Comparison of ENCODE assay signal across 8 cellular contexts in the genomic region with DNA sequence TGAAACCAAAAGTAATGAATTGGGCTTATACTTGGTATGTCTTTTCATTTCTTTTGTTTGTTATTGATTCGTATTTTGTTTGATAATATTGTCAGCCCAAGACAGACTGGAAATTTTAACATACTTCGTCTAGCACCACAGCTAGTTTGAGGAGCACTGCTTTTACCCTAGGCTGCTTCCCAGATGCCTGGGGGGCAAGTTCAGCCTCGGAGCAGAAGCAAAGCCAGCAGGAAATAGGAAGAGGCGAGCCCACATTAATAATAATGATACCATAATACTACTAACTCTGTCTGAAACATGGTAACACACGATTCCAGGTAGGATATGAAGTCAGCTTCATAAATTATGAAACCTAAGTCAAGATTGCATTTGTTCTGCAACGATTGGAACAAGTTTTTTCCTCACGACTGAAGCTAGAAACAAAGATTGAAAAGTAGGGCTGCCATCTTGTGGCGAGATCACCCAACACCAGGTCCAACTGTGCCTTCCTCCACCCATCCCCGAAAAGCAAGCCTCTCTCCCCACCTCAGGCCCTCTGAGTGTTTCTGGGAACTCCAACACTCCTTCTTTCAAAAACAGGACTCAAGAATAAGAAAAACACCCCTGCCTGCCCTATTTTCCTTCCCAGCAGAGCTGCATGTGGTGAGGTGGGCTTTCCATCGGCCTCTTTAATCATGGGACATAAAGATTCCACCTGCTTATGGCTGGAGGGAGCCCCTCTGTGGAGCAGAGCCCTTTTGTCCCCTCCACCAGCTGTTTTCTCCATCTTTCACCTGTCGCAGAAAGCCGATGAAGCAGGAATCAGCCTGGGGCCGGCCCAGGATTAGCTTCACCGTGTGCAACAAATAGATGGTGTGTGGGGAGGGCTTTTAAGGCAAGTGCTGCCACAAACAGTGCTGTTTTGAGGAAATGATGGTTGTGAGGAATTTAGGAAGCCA.
DNase-seq lines count a peak whose midpoint lies in the region; ATAC-seq and TF ChIP-seq lines count a peak whose summit lies in the region.

No MANE protein-coding gene starts in this region.

- H3K27ac Mint-ChIP-seq in GM23338, result no peak overlapping the region
- H3K27ac Mint-ChIP-seq in T-cell, result no peak overlapping the region
- no peak overlapping the region for H3K27ac Mint-ChIP-seq in stimulated activated effector memory CD8-positive, alpha-beta T cell treated with anti-CD3 and anti-CD28 coated beads, Interleukin-12 subunit alpha, Interleukin-12 subunit beta, amount 100 ng/mL, for 72 hours

- CTCF ChIA-PET in RWPE1 (lab: Yijun Ruan, JAX), result interaction anchor here (0.5 to 1.4 kb wide), 3 partner anchors 328 to 1336 kb away, joined by 3 to 4 read pairs (median 4); no protein-coding TSS in a partner anchor
- CTCF ChIA-PET in T-cell (lab: Charles Lee), result no interaction called here

- H3K9me3 Mint-ChIP-seq in GM23338 (no peaks in the 10 kb centered on the region; the same call in 2 of the 3 replicates), T-cell (no peaks in the 10 kb centered on the region)
- no peaks in the 10 kb centered on the region for H3K9me3 Mint-ChIP-seq in stimulated activated effector memory CD8-positive, alpha-beta T cell treated with anti-CD3 and anti-CD28 coated beads, Interleukin-12 subunit alpha, Interleukin-12 subunit beta, amount 100 ng/mL, for 72 hours

- H3K36me3 ChIP-seq in GM23338 (ENCODE audit: insufficient read depth) (no peaks in the 10 kb centered on the region), gastroesophageal sphincter (no peaks in the 10 kb centered on the region)

- H3F3A ChIP-seq in GM23338 (replicated peaks; ENCODE audit: low read depth), result no peaks in the 10 kb centered on the region

- no peak overlapping the region for H3K27ac ChIP-seq in GM23338 (ENCODE audit: low read depth)
- H3K27ac ChIP-seq in RWPE1, result no peak overlapping the region
- H3K27ac ChIP-seq in gastroesophageal sphincter, result no peak overlapping the region

- H3K9me3 ChIP-seq in gastroesophageal sphincter, result peaks cover 0 to 2% (median 0%) of the 10 kb centered on the region in 3 donors

- H2AFZ ChIP-seq in GM23338, result peak overlapping the region; percentile 67; the same call in 1 of the 2 replicates

- no peaks in the 10 kb centered on the region for H3K79me2 ChIP-seq in GM23338 (replicated peaks; ENCODE audit: insufficient read depth)

- H3K4me3 ChIP-seq in GM23338, result no peak overlapping the region
- no peak overlapping the region for H3K4me3 ChIP-seq in gastroesophageal sphincter

- TF ChIP-seq POLR2A in gastroesophageal sphincter (IDR thresholded peaks at IDR 0.05), result no peak

- TF ChIP-seq EP300 in gastroesophageal sphincter (IDR thresholded peaks at IDR 0.05), result no peak

- ATAC-seq in GM23338, result peak; percentile 98
- no peak for ATAC-seq in gastroesophageal sphincter
- no peak for ATAC-seq in HG03097 (IDR thresholded peaks at IDR 0.05; ENCODE audit: low FRiP score, unreplicated experiment)
- no peak for ATAC-seq in T-cell (replicated peaks in 1 of 4)
- ATAC-seq in stimulated activated effector memory CD8-positive, alpha-beta T cell treated with anti-CD3 and anti-CD28 coated beads, Interleukin-12 subunit alpha, Interleukin-12 subunit beta, amount 100 ng/mL, for 72 hours, result no peak
- no peak for ATAC-seq in HG03521 (IDR thresholded peaks at IDR 0.05; ENCODE audit: unreplicated experiment)

- no peak overlapping the region for H3K4me2 ChIP-seq in GM23338

- H3K4me3 Mint-ChIP-seq in GM23338 (no peak overlapping the region), T-cell (no peak overlapping the region)
- no peak overlapping the region for H3K4me3 Mint-ChIP-seq in stimulated activated effector memory CD8-positive, alpha-beta T cell treated with anti-CD3 and anti-CD28 coated beads, Interleukin-12 subunit alpha, Interleukin-12 subunit beta, amount 100 ng/mL, for 72 hours

- no peaks in the 10 kb centered on the region for H3K4me1 ChIP-seq in GM23338 (ENCODE audit: insufficient read depth)
- H3K4me1 ChIP-seq in gastroesophageal sphincter, result no peaks in the 10 kb centered on the region

- no peaks in the 10 kb centered on the region for H3K27me3 ChIP-seq in GM23338 (ENCODE audit: insufficient read depth)
- H3K27me3 ChIP-seq in gastroesophageal sphincter, result no peaks in the 10 kb centered on the region

- POLR2A ChIA-PET in RWPE1 (lab: Yijun Ruan, JAX; ENCODE audit: low non-redundant PET), result no interaction called here
- POLR2A ChIA-PET in T-cell (lab: Charles Lee), result no interaction called here

- peaks cover 6% of the 10 kb centered on the region; the same call in 2 of the 3 replicates for H3K4me1 Mint-ChIP-seq in GM23338
- no peaks in the 10 kb centered on the region for H3K4me1 Mint-ChIP-seq in T-cell
- no peaks in the 10 kb centered on the region for H3K4me1 Mint-ChIP-seq in stimulated activated effector memory CD8-positive, alpha-beta T cell treated with anti-CD3 and anti-CD28 coated beads, Interleukin-12 subunit alpha, Interleukin-12 subunit beta, amount 100 ng/mL, for 72 hours

- 38 to 45% methylated on average over 13 of the region's 14 CpGs for WGBS in gastroesophageal sphincter (ENCODE audit: low coverage in 1 of 2), 2 donors

- H3K27me3 Mint-ChIP-seq in GM23338 (ENCODE audit: insufficient read depth, low read depth, poor library complexity) (no peaks in the 10 kb centered on the region), T-cell (peaks cover 1 to 5% of the 10 kb centered on the region in 2 donors)

- no peaks in the 10 kb centered on the region for H4K20me1 ChIP-seq in GM23338 (replicated peaks; ENCODE audit: insufficient read depth)

- DNase-seq in AG08395 (ENCODE audit: low spot score) (peak; percentile 53), GM23338 (ENCODE audit: low spot score) (peak; percentile 78), RWPE1 (ENCODE audit: low spot score) (peak; percentile 33), T-cell (no peak)
- DNase-seq in stimulated activated effector memory CD8-positive, alpha-beta T cell treated with anti-CD3 and anti-CD28 coated beads, Interleukin-12 subunit alpha, Interleukin-12 subunit beta, amount 100 ng/mL, for 72 hours (ENCODE audit: low spot score in 2 of 2), result no peak

- no peaks in the 10 kb centered on the region for H3K9me2 ChIP-seq in GM23338 (ENCODE audit: insufficient read depth)

- H3K36me3 Mint-ChIP-seq in GM23338 (ENCODE audit: low read depth), result no peaks in the 10 kb centered on the region; the same call in 2 of the 3 replicates
- no peaks in the 10 kb centered on the region for H3K36me3 Mint-ChIP-seq in T-cell
- no peaks in the 10 kb centered on the region for H3K36me3 Mint-ChIP-seq in stimulated activated effector memory CD8-positive, alpha-beta T cell treated with anti-CD3 and anti-CD28 coated beads, Interleukin-12 subunit alpha, Interleukin-12 subunit beta, amount 100 ng/mL, for 72 hours

- TF ChIP-seq CTCF in GM23338 (conservative IDR thresholded peaks at IDR 0.05; ENCODE audit: low read depth in 2 of 2) (peak; percentile 75 to 80), RWPE1 (conservative IDR thresholded peaks at IDR 0.05; ENCODE audit: low read depth) (peak; percentile 43), gastroesophageal sphincter (IDR thresholded peaks at IDR 0.05) (peak in 3 of 4 experiments; percentile 18 to 61 (median 46))

TF ChIP-seq in GM23338, 12 proteins besides CTCF, POLR2A, EP300 and RAD21:
- TF ChIP-seq ZNF114 (CRISPR knock-in tag; IDR thresholded peaks at IDR 0.05), result no peak
- no peak for TF ChIP-seq JUNB (IDR thresholded peaks at IDR 0.05; ENCODE audit: unreplicated experiment)

Comparison
In these comparisons a context has a peak if more than half of its experiments do, and no peak if none do; other contexts are left out.
1. DNase-seq: peak in AG08395 (single experiment), GM23338 (single experiment) and RWPE1 (single experiment); none in T-cell (0 of 34) and stimulated activated effector memory CD8-positive, alpha-beta T cell treated with anti-CD3 and anti-CD28 coated beads, Interleukin-12 subunit alpha, Interleukin-12 subunit beta, amount 100 ng/mL, for 72 hours (0 of 2).
2. Peak in every context shown above with its lines, with median percentiles within 50 percentile points of each other: CTCF ChIP-seq.